ENCODE assay signal across 8 cellular contexts in the genomic region with DNA sequence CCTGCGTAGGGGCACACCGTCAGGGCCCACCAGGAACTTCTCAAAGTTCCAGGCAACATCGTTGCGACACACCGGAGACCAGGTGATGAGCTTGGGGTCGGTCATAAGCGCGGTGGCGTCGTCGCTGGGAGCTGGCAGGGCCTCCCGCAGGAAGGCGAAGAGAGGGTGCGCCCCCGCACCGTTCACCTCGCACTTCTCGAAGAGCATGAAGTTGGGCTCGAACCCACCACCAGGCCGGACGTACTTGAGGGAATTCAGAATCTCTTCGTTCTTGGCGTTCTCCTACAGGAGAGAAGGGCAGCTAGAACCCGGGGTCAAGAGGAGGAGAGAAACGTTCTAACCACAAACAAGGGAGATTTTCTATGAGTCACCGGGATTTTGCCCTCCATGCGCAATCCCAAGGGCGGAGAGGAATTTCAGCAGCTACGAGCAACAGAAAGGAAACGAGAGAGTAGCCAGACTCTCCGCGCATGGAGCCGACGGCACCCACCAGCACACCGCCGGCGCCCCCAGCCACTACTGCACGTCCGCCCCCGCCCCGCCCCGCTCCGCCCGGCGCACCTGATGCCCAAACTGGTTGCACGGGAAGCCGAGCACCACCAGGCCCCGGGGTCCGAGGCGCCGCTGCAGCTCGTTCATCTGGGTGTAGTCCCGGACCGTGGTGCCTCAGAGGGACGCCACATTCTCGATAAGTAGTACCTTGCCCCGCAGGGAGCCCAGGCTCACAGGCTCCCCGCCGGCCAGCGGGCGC. TPM values are rescaled to one million over a fixed set of nuclear protein-coding genes. Genes with fewer than 3 reads are reported as not detected.
DNase-seq lines count a peak whose midpoint lies in the region; ATAC-seq and TF ChIP-seq lines count a peak whose summit lies in the region.

No MANE protein-coding gene starts in this region.

- H3K9me3 Mint-ChIP-seq in activated B cell treated with CpG ODN at 0.5 μM for 24 hours = no peaks in the 10 kb centered on the region
- no peaks in the 10 kb centered on the region for H3K9me3 Mint-ChIP-seq in central memory CD8-positive, alpha-beta T cell

- peak overlapping the region; percentile 90 for H3K27ac Mint-ChIP-seq in activated B cell treated with CpG ODN at 0.5 μM for 24 hours
- peak overlapping the region; percentile 89 for H3K27ac Mint-ChIP-seq in central memory CD8-positive, alpha-beta T cell (ENCODE audit: low read depth)

- intact Hi-C loops in activated B cell treated with CpG ODN at 0.5 μM for 24 hours (cut with micrococcal nuclease) = loop anchor here (1.0 kb wide), 2 partner anchors 12 to 17 kb away; a partner anchor contains a TSS

- H3K4me1 Mint-ChIP-seq in activated B cell treated with CpG ODN at 0.5 μM for 24 hours = peaks cover 41% of the 10 kb centered on the region
- H3K4me1 Mint-ChIP-seq in central memory CD8-positive, alpha-beta T cell = peaks cover 18% of the 10 kb centered on the region

- peaks cover 49% of the 10 kb centered on the region for H3K36me3 Mint-ChIP-seq in activated B cell treated with CpG ODN at 0.5 μM for 24 hours (ENCODE audit: low read depth)
- peaks cover 44% of the 10 kb centered on the region for H3K36me3 Mint-ChIP-seq in central memory CD8-positive, alpha-beta T cell (ENCODE audit: insufficient read depth)

- no peak for TF ChIP-seq CTCF in activated B cell treated with CpG ODN at 0.5 μM for 24 hours (IDR thresholded peaks at IDR 0.05)

- no peaks in the 10 kb centered on the region for H3K27me3 Mint-ChIP-seq in activated B cell treated with CpG ODN at 0.5 μM for 24 hours
- H3K27me3 Mint-ChIP-seq in central memory CD8-positive, alpha-beta T cell = no peaks in the 10 kb centered on the region

- DNase-seq in NCI-H748 (lab: John Stamatoyannopoulos, UW; ENCODE audit: unreplicated experiment) (peak; percentile 43), NCI-H748 treated with DMSO at 0.1 percent for 48 hours (lab: John Stamatoyannopoulos, UW) (no peak), activated B cell treated with CpG ODN at 0.5 μM for 24 hours (peak; percentile 44), kidney tubule cell (ENCODE audit: low spot score) (peak; percentile 88)
- peak; percentile 19 for DNase-seq in central memory CD8-positive, alpha-beta T cell (ENCODE audit: low spot score in 2 of 2)
- DNase-seq in stimulated activated CD4-positive, alpha-beta T cell treated with anti-CD3 and anti-CD28 coated beads, Interleukin-2, amount 100 ng/mL, for 24 hours = peak; percentile 60 to 64

- POLR2A ChIA-PET in activated B cell treated with CpG ODN at 0.5 μM for 24 hours (lab: Charles Lee) = interaction anchor here (0.7 to 7.0 kb wide), 6 partner anchors 14 to 71 kb away, joined by 3 to 106 read pairs (median 14); a partner anchor contains a TSS

- CTCF ChIA-PET in activated B cell treated with CpG ODN at 0.5 μM for 24 hours (lab: Charles Lee) = interaction anchor here (1.2 kb wide), 1 partner anchor 17 kb away, joined by 11 read pairs; a partner anchor contains a TSS

- ATAC-seq in HG03520 (IDR thresholded peaks at IDR 0.05; ENCODE audit: unreplicated experiment) = peak; percentile 13
- peak; percentile 43 for ATAC-seq in activated B cell treated with CpG ODN at 0.5 μM for 24 hours (ENCODE audit: low read depth)
- ATAC-seq in central memory CD8-positive, alpha-beta T cell (replicated peaks; ENCODE audit: extremely low read depth, poor library complexity, severe bottlenecking) = peak; percentile 63
- no peak for ATAC-seq in GM18520 (IDR thresholded peaks at IDR 0.05; ENCODE audit: unreplicated experiment)

- H3K4me3 Mint-ChIP-seq in activated B cell treated with CpG ODN at 0.5 μM for 24 hours = peak overlapping the region; percentile 89
- H3K4me3 Mint-ChIP-seq in central memory CD8-positive, alpha-beta T cell = peak overlapping the region; percentile 93

RNA-seq across cellular contexts. Expression of a gene that starts 0.5 kb away (rescaled TPM):
- 90.0 and 94.6 TPM in 2 replicates for total RNA-seq in activated B cell treated with CpG ODN at 0.5 μM for 24 hours

RNA-seq across cellular contexts. Expression of a gene that starts 17.8 kb away (rescaled TPM):
- total RNA-seq in activated B cell treated with CpG ODN at 0.5 μM for 24 hours = 86.7 and 115 TPM in 2 replicates

RNA-seq across cellular contexts. Expression of a gene that starts 54.1 kb away (rescaled TPM):
- 399 and 425 TPM in 2 replicates for total RNA-seq in activated B cell treated with CpG ODN at 0.5 μM for 24 hours

RNA-seq across cellular contexts. Expression of a gene that starts 54.6 kb away (rescaled TPM):
- 26.4 and 32.2 TPM in 2 replicates for total RNA-seq in activated B cell treated with CpG ODN at 0.5 μM for 24 hours
